3 cellular contexts compared by ENCODE assay signal in the genomic region with DNA sequence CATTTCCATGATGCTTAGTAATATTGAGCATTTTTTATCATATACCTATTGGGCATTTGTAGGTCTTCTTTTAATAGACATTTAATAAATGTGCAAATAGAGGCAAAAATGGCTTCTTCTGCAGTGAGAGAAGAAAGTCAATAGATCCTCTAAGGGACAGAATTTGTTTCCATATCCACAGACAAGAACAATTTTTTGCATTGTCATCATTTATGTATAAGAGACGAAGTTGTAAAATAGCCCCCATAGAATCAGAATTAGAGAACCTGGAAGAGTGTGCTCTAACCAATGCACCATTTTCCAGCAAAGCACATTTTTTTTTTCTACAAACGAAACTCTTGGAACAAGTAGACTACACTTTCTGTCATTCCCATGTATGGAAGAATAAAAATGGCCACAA.
A peak's percentile ranks its signal among the peaks of the same experiment; 100 is the strongest.
TF ChIP-seq lines count a peak whose summit lies in the region.

No MANE protein-coding gene starts in this region.

TF ChIP-seq in A549, 52 proteins besides CTCF, POLR2A, EP300 and RAD21:
- TF ChIP-seq ESRRA (IDR thresholded peaks at IDR 0.05; ENCODE audit: borderline replicate concordance, low read length): no peak
- TF ChIP-seq MAFK (IDR thresholded peaks at IDR 0.05; ENCODE audit: partially characterized antibody): peak; percentile 96
- TF ChIP-seq BHLHE40 (IDR thresholded peaks at IDR 0.05; ENCODE audit: low read depth, low read length): no peak
- no peak for TF ChIP-seq ZC3H11A (IDR thresholded peaks at IDR 0.05)
TF ChIP-seq in A549: peak in this region for 1.

TF ChIP-seq in IMR-90, 13 proteins besides CTCF, POLR2A, EP300 and RAD21:
- no peak for TF ChIP-seq MXI1 (IDR thresholded peaks at IDR 0.05; ENCODE audit: borderline replicate concordance, low read depth, low read length)
- TF ChIP-seq USF2 (IDR thresholded peaks at IDR 0.05; ENCODE audit: low read depth, low read length): no peak
- TF ChIP-seq MAFK (IDR thresholded peaks at IDR 0.05; ENCODE audit: low read depth, low read length): peak; percentile 96
TF ChIP-seq in IMR-90: peak in this region for 1.

TF ChIP-seq in H1, 55 proteins besides CTCF, POLR2A, EP300 and RAD21:
- TF ChIP-seq CHD2 (IDR thresholded peaks at IDR 0.05; ENCODE audit: low read length) (no peak), NANOG (IDR thresholded peaks at IDR 0.05; ENCODE audit: insufficient read depth, low read depth, low read length, poor library complexity, severe bottlenecking) (no peak), RFX5 (IDR thresholded peaks at IDR 0.05; ENCODE audit: borderline replicate concordance, low read depth, low read length) (no peak), TAF7 (optimal IDR thresholded peaks at IDR 0.05; ENCODE audit: borderline replicate concordance, low read depth, low read length) (no peak), BACH1 (IDR thresholded peaks at IDR 0.05; ENCODE audit: low read length) (no peak), JUND (IDR thresholded peaks at IDR 0.05; ENCODE audit: low read length) (no peak), MAFK (IDR thresholded peaks at IDR 0.05; ENCODE audit: low read depth, low read length) (peak; percentile 74; the same call in 1 of the 2 replicates)
